1 cellular context compared by ENCODE assay signal in the genomic region with DNA sequence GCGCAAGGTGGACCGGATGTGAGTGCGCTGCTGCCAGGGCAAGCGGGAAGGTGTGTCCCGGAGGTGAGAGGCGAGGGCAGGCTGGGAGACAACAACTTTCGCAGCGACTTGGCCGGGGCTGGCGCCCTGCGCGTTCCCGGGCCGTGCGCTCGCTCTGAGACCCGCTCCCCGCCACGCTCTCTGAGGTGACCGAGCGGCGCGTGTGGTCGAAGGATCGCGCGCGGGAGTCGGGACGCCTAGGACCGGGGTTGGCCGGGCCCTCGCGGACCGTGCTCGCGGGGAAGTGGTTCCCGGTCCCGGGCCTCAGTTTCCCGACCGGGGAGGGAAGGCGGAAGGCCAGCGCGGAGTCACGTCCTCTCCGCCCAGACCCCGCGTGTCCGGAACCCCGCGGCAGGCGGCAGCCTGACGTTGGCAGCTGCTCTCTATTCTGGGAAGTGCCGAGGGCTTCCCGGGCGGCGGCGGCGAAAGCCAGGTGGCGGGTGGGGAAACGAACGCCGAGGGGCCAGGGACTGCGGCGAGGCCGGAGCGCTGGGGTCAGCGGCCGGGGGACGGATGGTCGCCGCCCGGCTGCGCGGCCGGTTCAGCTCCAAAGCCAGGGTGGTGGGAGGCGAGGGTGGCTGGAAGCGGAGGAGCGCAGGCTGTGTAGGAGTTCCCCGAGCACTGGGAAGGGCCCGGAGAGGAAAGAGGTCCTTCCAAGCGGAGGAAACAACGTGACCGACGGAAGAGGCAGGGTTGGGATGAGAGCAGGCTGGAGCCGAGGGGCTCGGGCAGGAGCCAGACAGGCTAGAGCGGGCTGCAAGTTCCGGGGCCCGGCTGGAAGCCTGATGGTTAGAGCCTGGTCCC.
TF ChIP-seq lines count a peak whose summit lies in the region.

No MANE protein-coding gene starts in this region.

TF ChIP-seq in HepG2, 621 proteins besides CTCF, POLR2A, EP300 and RAD21 (continued from another document and continues in another):
- TF ChIP-seq, protein P1, sequence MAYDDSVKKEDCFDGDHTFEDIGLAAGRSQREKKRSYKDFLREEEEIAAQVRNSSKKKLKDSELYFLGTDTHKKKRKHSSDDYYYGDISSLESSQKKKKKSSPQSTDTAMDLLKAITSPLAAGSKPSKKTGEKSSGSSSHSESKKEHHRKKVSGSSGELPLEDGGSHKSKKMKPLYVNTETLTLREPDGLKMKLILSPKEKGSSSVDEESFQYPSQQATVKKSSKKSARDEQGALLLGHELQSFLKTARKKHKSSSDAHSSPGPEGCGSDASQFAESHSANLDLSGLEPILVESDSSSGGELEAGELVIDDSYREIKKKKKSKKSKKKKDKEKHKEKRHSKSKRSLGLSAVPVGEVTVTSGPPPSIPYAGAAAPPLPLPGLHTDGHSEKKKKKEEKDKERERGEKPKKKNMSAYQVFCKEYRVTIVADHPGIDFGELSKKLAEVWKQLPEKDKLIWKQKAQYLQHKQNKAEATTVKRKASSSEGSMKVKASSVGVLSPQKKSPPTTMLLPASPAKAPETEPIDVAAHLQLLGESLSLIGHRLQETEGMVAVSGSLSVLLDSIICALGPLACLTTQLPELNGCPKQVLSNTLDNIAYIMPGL (CRISPR knock-in tag; IDR thresholded peaks at IDR 0.05; ENCODE audit: borderline replicate concordance in 1 of 2, low read depth in 1 of 2): peak; percentile 54 to 71; a peak in 2 of 4 replicates
- TF ChIP-seq SP1 (IDR thresholded peaks at IDR 0.05) (no peak), SP1 (CRISPR knock-in tag; IDR thresholded peaks at IDR 0.05) (no peak), NFE2L1 (CRISPR knock-in tag; IDR thresholded peaks at IDR 0.05; ENCODE audit: borderline replicate concordance) (no peak), ZNF644 (CRISPR knock-in tag; IDR thresholded peaks at IDR 0.05; ENCODE audit: low read depth) (no peak), YY1 (IDR thresholded peaks at IDR 0.05; ENCODE audit: insufficient read depth, insufficient replicate concordance, low read depth, low read length) (no peak), HMG20B (CRISPR knock-in tag; conservative IDR thresholded peaks at IDR 0.05) (no peak), ZNF263 (CRISPR knock-in tag; IDR thresholded peaks at IDR 0.05) (no peak; the same call in 1 of the 2 replicates), MAF1 (CRISPR knock-in tag; IDR thresholded peaks at IDR 0.05; ENCODE audit: borderline replicate concordance) (no peak), MTA3 (CRISPR knock-in tag; IDR thresholded peaks at IDR 0.05) (no peak), GTF2F1 (IDR thresholded peaks at IDR 0.05; ENCODE audit: low read length) (no peak), ZNF430 (CRISPR knock-in tag; IDR thresholded peaks at IDR 0.05) (peak; percentile 80; the same call in 1 of the 2 replicates), HNRNPUL1 (IDR thresholded peaks at IDR 0.05; ENCODE audit: low read depth, low read length) (no peak), XRCC5 (optimal IDR thresholded peaks at IDR 0.05; ENCODE audit: low read length) (no peak), TRIM24 (CRISPR knock-in tag; IDR thresholded peaks at IDR 0.05) (no peak), FOXK1 (CRISPR knock-in tag; IDR thresholded peaks at IDR 0.05; ENCODE audit: borderline replicate concordance, low read depth) (no peak), ZNF816 (CRISPR knock-in tag; IDR thresholded peaks at IDR 0.05; ENCODE audit: borderline replicate concordance) (peak; percentile 47; the same call in 1 of the 2 replicates), KMT2A (CRISPR knock-in tag; IDR thresholded peaks at IDR 0.05) (peak; percentile 77), ZSCAN30 (CRISPR knock-in tag; IDR thresholded peaks at IDR 0.05) (no peak; the same call in 1 of the 2 replicates), KLF11 (CRISPR knock-in tag; IDR thresholded peaks at IDR 0.05) (no peak), POLR2AphosphoS2 (IDR thresholded peaks at IDR 0.05; ENCODE audit: low read depth, low read length) (no peak), LCORL (IDR thresholded peaks at IDR 0.05) (no peak), LCORL (CRISPR knock-in tag; IDR thresholded peaks at IDR 0.05) (peak; percentile 34; the same call in 1 of the 2 replicates), KLF16 (CRISPR knock-in tag; IDR thresholded peaks at IDR 0.05) (no peak), RFXANK (CRISPR knock-in tag; IDR thresholded peaks at IDR 0.05) (no peak), HOXA9 (CRISPR knock-in tag; IDR thresholded peaks at IDR 0.05; ENCODE audit: borderline replicate concordance) (peak; percentile 42; the same call in 1 of the 2 replicates), ZNF75D (CRISPR knock-in tag; IDR thresholded peaks at IDR 0.05; ENCODE audit: borderline replicate concordance) (no peak), BCL6 (CRISPR knock-in tag; IDR thresholded peaks at IDR 0.05) (no peak), ZNF282 (IDR thresholded peaks at IDR 0.05; ENCODE audit: partially characterized antibody) (no peak), HIVEP1 (CRISPR knock-in tag; IDR thresholded peaks at IDR 0.05) (no peak), DNMT3B (CRISPR knock-in tag; conservative IDR thresholded peaks at IDR 0.05) (no peak), ZNF337 (CRISPR knock-in tag; IDR thresholded peaks at IDR 0.05; ENCODE audit: borderline replicate concordance, low read depth) (no peak), ZFP36L2 (CRISPR knock-in tag; IDR thresholded peaks at IDR 0.05) (no peak), ZNF264 (CRISPR knock-in tag; IDR thresholded peaks at IDR 0.05) (no peak), ZNF891 (CRISPR knock-in tag; IDR thresholded peaks at IDR 0.05) (0 out of 2 replicates have a peak, but pooled peaks have one; percentile 32), NCOA5 (CRISPR knock-in tag; IDR thresholded peaks at IDR 0.05) (no peak), MIXL1 (CRISPR knock-in tag; IDR thresholded peaks at IDR 0.05) (no peak), ZNF792 (CRISPR knock-in tag; IDR thresholded peaks at IDR 0.05) (no peak), ZNF775 (CRISPR knock-in tag; IDR thresholded peaks at IDR 0.05; ENCODE audit: borderline replicate concordance) (no peak), U2AF2 (IDR thresholded peaks at IDR 0.05; ENCODE audit: low read depth, low read length) (no peak)
- TF ChIP-seq, protein P2, sequence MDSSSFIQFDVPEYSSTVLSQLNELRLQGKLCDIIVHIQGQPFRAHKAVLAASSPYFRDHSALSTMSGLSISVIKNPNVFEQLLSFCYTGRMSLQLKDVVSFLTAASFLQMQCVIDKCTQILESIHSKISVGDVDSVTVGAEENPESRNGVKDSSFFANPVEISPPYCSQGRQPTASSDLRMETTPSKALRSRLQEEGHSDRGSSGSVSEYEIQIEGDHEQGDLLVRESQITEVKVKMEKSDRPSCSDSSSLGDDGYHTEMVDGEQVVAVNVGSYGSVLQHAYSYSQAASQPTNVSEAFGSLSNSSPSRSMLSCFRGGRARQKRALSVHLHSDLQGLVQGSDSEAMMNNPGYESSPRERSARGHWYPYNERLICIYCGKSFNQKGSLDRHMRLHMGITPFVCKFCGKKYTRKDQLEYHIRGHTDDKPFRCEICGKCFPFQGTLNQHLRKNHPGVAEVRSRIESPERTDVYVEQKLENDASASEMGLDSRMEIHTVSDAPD (CRISPR knock-in tag; IDR thresholded peaks at IDR 0.05): no peak
- TF ChIP-seq, protein P3, sequence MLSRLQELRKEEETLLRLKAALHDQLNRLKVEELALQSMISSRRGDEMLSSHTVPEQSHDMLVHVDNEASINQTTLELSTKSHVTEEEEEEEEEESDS (CRISPR knock-in tag; IDR thresholded peaks at IDR 0.05; ENCODE audit: borderline replicate concordance): 0 out of 2 replicates have a peak, but pooled peaks have one; percentile 37
- TF ChIP-seq, protein P4, sequence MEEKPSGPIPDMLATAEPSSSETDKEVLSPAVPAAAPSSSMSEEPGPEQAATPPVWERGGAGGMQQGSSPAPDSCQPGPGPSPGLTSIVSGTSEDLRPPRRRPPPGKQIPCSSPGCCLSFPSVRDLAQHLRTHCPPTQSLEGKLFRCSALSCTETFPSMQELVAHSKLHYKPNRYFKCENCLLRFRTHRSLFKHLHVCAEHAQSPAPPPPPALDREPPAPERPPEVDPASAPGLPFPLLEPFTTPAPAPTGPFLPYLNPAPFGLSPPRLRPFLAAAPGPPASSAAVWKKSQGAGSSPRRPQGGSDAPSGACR (CRISPR knock-in tag; IDR thresholded peaks at IDR 0.05): peak; percentile 52; the same call in 1 of the 2 replicates
- TF ChIP-seq, protein P5, sequence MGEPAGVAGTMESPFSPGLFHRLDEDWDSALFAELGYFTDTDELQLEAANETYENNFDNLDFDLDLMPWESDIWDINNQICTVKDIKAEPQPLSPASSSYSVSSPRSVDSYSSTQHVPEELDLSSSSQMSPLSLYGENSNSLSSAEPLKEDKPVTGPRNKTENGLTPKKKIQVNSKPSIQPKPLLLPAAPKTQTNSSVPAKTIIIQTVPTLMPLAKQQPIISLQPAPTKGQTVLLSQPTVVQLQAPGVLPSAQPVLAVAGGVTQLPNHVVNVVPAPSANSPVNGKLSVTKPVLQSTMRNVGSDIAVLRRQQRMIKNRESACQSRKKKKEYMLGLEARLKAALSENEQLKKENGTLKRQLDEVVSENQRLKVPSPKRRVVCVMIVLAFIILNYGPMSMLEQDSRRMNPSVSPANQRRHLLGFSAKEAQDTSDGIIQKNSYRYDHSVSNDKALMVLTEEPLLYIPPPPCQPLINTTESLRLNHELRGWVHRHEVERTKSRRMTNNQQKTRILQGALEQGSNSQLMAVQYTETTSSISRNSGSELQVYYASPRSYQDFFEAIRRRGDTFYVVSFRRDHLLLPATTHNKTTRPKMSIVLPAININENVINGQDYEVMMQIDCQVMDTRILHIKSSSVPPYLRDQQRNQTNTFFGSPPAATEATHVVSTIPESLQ (CRISPR knock-in tag; conservative IDR thresholded peaks at IDR 0.05): no peak
- TF ChIP-seq, protein P6, sequence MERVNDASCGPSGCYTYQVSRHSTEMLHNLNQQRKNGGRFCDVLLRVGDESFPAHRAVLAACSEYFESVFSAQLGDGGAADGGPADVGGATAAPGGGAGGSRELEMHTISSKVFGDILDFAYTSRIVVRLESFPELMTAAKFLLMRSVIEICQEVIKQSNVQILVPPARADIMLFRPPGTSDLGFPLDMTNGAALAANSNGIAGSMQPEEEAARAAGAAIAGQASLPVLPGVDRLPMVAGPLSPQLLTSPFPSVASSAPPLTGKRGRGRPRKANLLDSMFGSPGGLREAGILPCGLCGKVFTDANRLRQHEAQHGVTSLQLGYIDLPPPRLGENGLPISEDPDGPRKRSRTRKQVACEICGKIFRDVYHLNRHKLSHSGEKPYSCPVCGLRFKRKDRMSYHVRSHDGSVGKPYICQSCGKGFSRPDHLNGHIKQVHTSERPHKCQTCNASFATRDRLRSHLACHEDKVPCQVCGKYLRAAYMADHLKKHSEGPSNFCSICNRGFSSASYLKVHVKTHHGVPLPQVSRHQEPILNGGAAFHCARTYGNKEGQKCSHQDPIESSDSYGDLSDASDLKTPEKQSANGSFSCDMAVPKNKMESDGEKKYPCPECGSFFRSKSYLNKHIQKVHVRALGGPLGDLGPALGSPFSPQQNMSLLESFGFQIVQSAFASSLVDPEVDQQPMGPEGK (CRISPR knock-in tag; IDR thresholded peaks at IDR 0.05): no peak
- TF ChIP-seq, protein P7, sequence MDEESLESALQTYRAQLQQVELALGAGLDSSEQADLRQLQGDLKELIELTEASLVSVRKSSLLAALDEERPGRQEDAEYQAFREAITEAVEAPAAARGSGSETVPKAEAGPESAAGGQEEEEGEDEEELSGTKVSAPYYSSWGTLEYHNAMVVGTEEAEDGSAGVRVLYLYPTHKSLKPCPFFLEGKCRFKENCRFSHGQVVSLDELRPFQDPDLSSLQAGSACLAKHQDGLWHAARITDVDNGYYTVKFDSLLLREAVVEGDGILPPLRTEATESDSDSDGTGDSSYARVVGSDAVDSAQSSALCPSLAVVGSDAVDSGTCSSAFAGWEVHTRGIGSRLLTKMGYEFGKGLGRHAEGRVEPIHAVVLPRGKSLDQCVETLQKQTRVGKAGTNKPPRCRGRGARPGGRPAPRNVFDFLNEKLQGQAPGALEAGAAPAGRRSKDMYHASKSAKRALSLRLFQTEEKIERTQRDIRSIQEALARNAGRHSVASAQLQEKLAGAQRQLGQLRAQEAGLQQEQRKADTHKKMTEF (CRISPR knock-in tag; IDR thresholded peaks at IDR 0.05): peak; percentile 69; the same call in 1 of the 2 replicates
- TF ChIP-seq, protein P8, sequence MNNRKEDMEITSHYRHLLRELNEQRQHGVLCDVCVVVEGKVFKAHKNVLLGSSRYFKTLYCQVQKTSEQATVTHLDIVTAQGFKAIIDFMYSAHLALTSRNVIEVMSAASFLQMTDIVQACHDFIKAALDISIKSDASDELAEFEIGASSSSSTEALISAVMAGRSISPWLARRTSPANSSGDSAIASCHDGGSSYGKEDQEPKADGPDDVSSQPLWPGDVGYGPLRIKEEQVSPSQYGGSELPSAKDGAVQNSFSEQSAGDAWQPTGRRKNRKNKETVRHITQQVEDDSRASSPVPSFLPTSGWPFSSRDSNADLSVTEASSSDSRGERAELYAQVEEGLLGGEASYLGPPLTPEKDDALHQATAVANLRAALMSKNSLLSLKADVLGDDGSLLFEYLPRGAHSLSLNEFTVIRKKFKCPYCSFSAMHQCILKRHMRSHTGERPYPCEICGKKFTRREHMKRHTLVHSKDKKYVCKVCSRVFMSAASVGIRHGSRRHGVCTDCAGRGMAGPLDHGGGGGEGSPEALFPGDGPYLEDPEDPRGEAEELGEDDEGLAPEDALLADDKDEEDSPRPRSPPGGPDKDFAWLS (CRISPR knock-in tag; IDR thresholded peaks at IDR 0.05; ENCODE audit: borderline replicate concordance): 0 out of 2 replicates have a peak, but pooled peaks have one; percentile 39
- TF ChIP-seq, protein P9, sequence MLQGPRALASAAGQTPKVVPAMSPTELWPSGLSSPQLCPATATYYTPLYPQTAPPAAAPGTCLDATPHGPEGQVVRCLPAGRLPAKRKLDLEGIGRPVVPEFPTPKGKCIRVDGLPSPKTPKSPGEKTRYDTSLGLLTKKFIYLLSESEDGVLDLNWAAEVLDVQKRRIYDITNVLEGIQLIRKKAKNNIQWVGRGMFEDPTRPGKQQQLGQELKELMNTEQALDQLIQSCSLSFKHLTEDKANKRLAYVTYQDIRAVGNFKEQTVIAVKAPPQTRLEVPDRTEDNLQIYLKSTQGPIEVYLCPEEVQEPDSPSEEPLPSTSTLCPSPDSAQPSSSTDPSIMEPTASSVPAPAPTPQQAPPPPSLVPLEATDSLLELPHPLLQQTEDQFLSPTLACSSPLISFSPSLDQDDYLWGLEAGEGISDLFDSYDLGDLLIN (CRISPR knock-in tag; IDR thresholded peaks at IDR 0.05; ENCODE audit: borderline replicate concordance): 0 out of 2 replicates have a peak, but pooled peaks have one; percentile 35
- TF ChIP-seq, protein P10, sequence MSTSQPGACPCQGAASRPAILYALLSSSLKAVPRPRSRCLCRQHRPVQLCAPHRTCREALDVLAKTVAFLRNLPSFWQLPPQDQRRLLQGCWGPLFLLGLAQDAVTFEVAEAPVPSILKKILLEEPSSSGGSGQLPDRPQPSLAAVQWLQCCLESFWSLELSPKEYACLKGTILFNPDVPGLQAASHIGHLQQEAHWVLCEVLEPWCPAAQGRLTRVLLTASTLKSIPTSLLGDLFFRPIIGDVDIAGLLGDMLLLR (CRISPR knock-in tag; IDR thresholded peaks at IDR 0.05): no peak
